Comparison of ENCODE assay signal across 10 cellular contexts in the genomic region with DNA sequence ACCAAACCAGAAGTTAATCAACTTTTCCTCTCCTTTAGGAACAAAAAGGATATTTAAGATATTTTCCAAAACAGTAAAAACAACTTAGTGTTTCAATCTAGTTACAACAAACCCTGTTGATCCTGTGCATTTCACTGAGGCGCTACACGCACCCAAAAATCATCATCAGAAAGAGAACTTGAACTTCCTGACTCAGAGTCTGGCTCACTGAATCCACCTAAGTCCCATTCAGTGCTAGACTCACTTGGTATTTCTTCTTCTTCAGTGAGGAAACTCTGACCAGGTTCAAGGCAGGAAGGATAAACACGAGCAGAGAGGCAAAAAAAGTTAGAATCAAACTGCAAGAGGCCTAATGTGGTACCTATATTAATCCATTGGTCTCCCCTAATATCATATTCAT. TPM values are rescaled to one million over a fixed set of nuclear protein-coding genes. Genes with fewer than 3 reads are reported as not detected.
DNase-seq lines count a peak whose midpoint lies in the region; ATAC-seq and TF ChIP-seq lines count a peak whose summit lies in the region.
"Had no signal": no experiment of that assay in that cellular context is flagged by ENCODE, and none has a peak within 500 bp of the region (broad histone marks: within the 10 kb centered on the region; RNA-seq: fewer than 3 reads in every experiment).

No MANE protein-coding gene starts in this region.

- H2AFZ ChIP-seq in SU-DHL-6 (ENCODE audit: low read depth, low read length, severe bottlenecking) = no peak overlapping the region

- H3K4me1 ChIP-seq in breast epithelium (peaks cover 0 to 5% of the 10 kb centered on the region in 2 donors), sigmoid colon (peaks cover 0 to 50% (median 35%) of the 10 kb centered on the region in 4 donors)

- H3K9me3 ChIP-seq in breast epithelium = no peaks in the 10 kb centered on the region
- H3K9me3 ChIP-seq in SU-DHL-6 (ENCODE audit: insufficient read depth, low read length) = no peaks in the 10 kb centered on the region
- no peaks in the 10 kb centered on the region for H3K9me3 ChIP-seq in sigmoid colon
- H3K9me3 ChIP-seq: SJCRH30 had no signal

- no peaks in the 10 kb centered on the region for H3K9me2 ChIP-seq in SU-DHL-6 (replicated peaks; ENCODE audit: insufficient read depth, low read length)

- POLR2A ChIA-PET in MCF 10A (lab: Yijun Ruan, JAX) = no interaction called here

- peaks cover 15% of the 10 kb centered on the region for H3K36me3 Mint-ChIP-seq in MCF 10A (ENCODE audit: insufficient read depth, unreplicated experiment)
- H3K36me3 Mint-ChIP-seq in stimulated activated effector memory CD8-positive, alpha-beta T cell treated with anti-CD3 and anti-CD28 coated beads, Interleukin-12 subunit alpha, Interleukin-12 subunit beta, amount 100 ng/mL, for 72 hours = peaks cover 10% of the 10 kb centered on the region

- H4K20me1 ChIP-seq in SU-DHL-6 (ENCODE audit: low read depth, low read length) = no peaks in the 10 kb centered on the region

- intact Hi-C loops in MCF 10A (cut with micrococcal nuclease) (no loop called here), breast epithelium (cut with DNase I; ENCODE audit: low total_unique reads) (no loop called here), sigmoid colon (cut with DNase I) (no loop called here)

- H3K27ac ChIP-seq in breast epithelium (no peak overlapping the region), SU-DHL-6 (ENCODE audit: low read depth, low read length) (peak overlapping the region; percentile 18; the same call in 1 of the 2 replicates), sigmoid colon (peak overlapping the region in 2 of 4 donors; percentile 4 to 14)
- H3K27ac ChIP-seq: SJCRH30 had no signal

- 0 out of 2 replicates have a peak, but pooled peaks cover 4% of the 10 kb centered on the region for H3F3A ChIP-seq in SU-DHL-6 (ENCODE audit: insufficient read depth)

- H3K4me1 Mint-ChIP-seq in MCF 10A (ENCODE audit: insufficient read depth, unreplicated experiment) = peaks cover 31% of the 10 kb centered on the region
- peaks cover 33% of the 10 kb centered on the region for H3K4me1 Mint-ChIP-seq in stimulated activated effector memory CD8-positive, alpha-beta T cell treated with anti-CD3 and anti-CD28 coated beads, Interleukin-12 subunit alpha, Interleukin-12 subunit beta, amount 100 ng/mL, for 72 hours

- H3K4me3 ChIP-seq in breast epithelium (peak overlapping the region in 1 of 3 donors; percentile 90), SU-DHL-6 (ENCODE audit: insufficient read depth, low read length, poor library complexity, severe bottlenecking) (peak overlapping the region; percentile 57), epithelial cell of esophagus (ENCODE audit: low read length) (peak overlapping the region; percentile 4), sigmoid colon (peak overlapping the region in 1 of 4 donors; percentile 79)
- H3K4me3 ChIP-seq: lung, SJCRH30 had no signal

- TF ChIP-seq EP300 in sigmoid colon (IDR thresholded peaks at IDR 0.05) = no peak

- CTCF ChIA-PET in MCF 10A (lab: Yijun Ruan, JAX) = no interaction called here

- no peaks in the 10 kb centered on the region for H3K27me3 Mint-ChIP-seq in MCF 10A (ENCODE audit: insufficient read depth, unreplicated experiment)

- no peak for DNase-seq in MCF 10A (ENCODE audit: unreplicated experiment)
- no peak for DNase-seq in breast epithelium (ENCODE audit: low spot score in 2 of 2)
- peak; percentile 33 for DNase-seq in epithelial cell of esophagus (ENCODE audit: low read depth)
- DNase-seq in stimulated activated effector memory CD8-positive, alpha-beta T cell treated with anti-CD3 and anti-CD28 coated beads, Interleukin-12 subunit alpha, Interleukin-12 subunit beta, amount 100 ng/mL, for 72 hours (ENCODE audit: low spot score in 2 of 2) = no peak
- no peak for DNase-seq in sigmoid colon
- DNase-seq in NOMO-1 treated with dmso at 0.1 percent for 144 hours (lab: John Stamatoyannopoulos, UW; ENCODE audit: unreplicated experiment) = no peak
- DNase-seq: SJCRH30 had no signal

- BruUV-seq in MCF 10A (replicated peaks; lab: Mats Ljungman, UMichigan) = no TSS peak

- H3K36me3 ChIP-seq in breast epithelium = no peaks in the 10 kb centered on the region
- peaks cover 11% of the 10 kb centered on the region for H3K36me3 ChIP-seq in SU-DHL-6 (ENCODE audit: low read length)
- H3K36me3 ChIP-seq in sigmoid colon = no peaks in the 10 kb centered on the region

- 67 to 85% methylated on average over 3 of the region's 3 CpGs for WGBS in sigmoid colon, 2 donors

- TF ChIP-seq POLR2A in breast epithelium (IDR thresholded peaks at IDR 0.05) = no peak
- no peak for TF ChIP-seq POLR2A in sigmoid colon (IDR thresholded peaks at IDR 0.05)

- peak overlapping the region; percentile 97 for H3K4me2 ChIP-seq in SU-DHL-6 (ENCODE audit: low read depth, low read length, poor library complexity, severe bottlenecking)

- peak overlapping the region; percentile 64 for H3K9ac ChIP-seq in SU-DHL-6 (ENCODE audit: low read length)

- H3K27me3 ChIP-seq in breast epithelium (no peaks in the 10 kb centered on the region), SU-DHL-6 (ENCODE audit: low read length) (no peaks in the 10 kb centered on the region), sigmoid colon (no peaks in the 10 kb centered on the region)
- H3K27me3 ChIP-seq: SJCRH30 had no signal

- ATAC-seq in stimulated activated effector memory CD8-positive, alpha-beta T cell treated with anti-CD3 and anti-CD28 coated beads, Interleukin-12 subunit alpha, Interleukin-12 subunit beta, amount 100 ng/mL, for 72 hours = no peak
- ATAC-seq in GM21367 (IDR thresholded peaks at IDR 0.05; ENCODE audit: unreplicated experiment) = no peak

- H3K9me3 Mint-ChIP-seq in MCF 10A (ENCODE audit: unreplicated experiment) = no peaks in the 10 kb centered on the region
- H3K9me3 Mint-ChIP-seq in stimulated activated effector memory CD8-positive, alpha-beta T cell treated with anti-CD3 and anti-CD28 coated beads, Interleukin-12 subunit alpha, Interleukin-12 subunit beta, amount 100 ng/mL, for 72 hours = peaks cover 3% of the 10 kb centered on the region

- peaks cover 60% of the 10 kb centered on the region for H3K79me2 ChIP-seq in SU-DHL-6 (ENCODE audit: insufficient read depth, low read length)

- no peak overlapping the region for H3K27ac Mint-ChIP-seq in MCF 10A (ENCODE audit: low read depth, unreplicated experiment)
- H3K27ac Mint-ChIP-seq in stimulated activated effector memory CD8-positive, alpha-beta T cell treated with anti-CD3 and anti-CD28 coated beads, Interleukin-12 subunit alpha, Interleukin-12 subunit beta, amount 100 ng/mL, for 72 hours = peak overlapping the region; percentile 9

- peak overlapping the region; percentile 96 for H3K4me3 Mint-ChIP-seq in MCF 10A (ENCODE audit: unreplicated experiment)
- peak overlapping the region; percentile 97 for H3K4me3 Mint-ChIP-seq in stimulated activated effector memory CD8-positive, alpha-beta T cell treated with anti-CD3 and anti-CD28 coated beads, Interleukin-12 subunit alpha, Interleukin-12 subunit beta, amount 100 ng/mL, for 72 hours

- TF ChIP-seq CTCF in MCF 10A (IDR thresholded peaks at IDR 0.05; ENCODE audit: unreplicated experiment) (no peak), breast epithelium (IDR thresholded peaks at IDR 0.05) (no peak), SU-DHL-6 (IDR thresholded peaks at IDR 0.05; ENCODE audit: insufficient read depth, low read length, poor library complexity, severe bottlenecking) (no peak), epithelial cell of esophagus (IDR thresholded peaks at IDR 0.05; ENCODE audit: insufficient read depth, low read depth, low read length, missing control alignments) (no peak), sigmoid colon (IDR thresholded peaks at IDR 0.05) (no peak)

RNA-seq across cellular contexts. Expression of gene KBTBD6, which starts 2.2 kb away (rescaled TPM):
- total RNA-seq in MCF 10A (2022) = 8.1 and 8.2 TPM in 2 replicates
- 1 to 10 TPM; 4.6 to 10.0 (median 8.2) TPM for total RNA-seq in breast epithelium
- total RNA-seq in sigmoid colon = 10 to 100 TPM in 2 of 4 donors, 1 to 10 TPM in 2; 6.7 to 10.7 (median 9.9) TPM
- 1 to 10 TPM; 1.2 to 3.9 (median 1.4) TPM for polyA plus RNA-seq in sigmoid colon
